ENCODE assay signal across 7 cellular contexts in the genomic region with DNA sequence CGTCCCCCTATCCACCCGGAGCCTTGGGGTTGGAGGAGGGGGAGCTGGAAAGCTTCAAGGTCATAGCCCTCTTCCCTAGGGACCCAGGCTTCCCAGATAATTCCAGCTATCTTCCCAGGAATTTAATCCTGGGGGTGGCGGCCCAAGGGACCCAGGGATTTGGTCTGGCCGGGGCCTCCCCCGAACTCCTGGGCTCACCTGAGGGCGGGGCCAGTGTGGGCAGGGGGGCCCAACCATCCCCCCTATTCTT. TPM values are rescaled to one million over a fixed set of nuclear protein-coding genes. Genes with fewer than 3 reads are reported as not detected.
A peak's percentile ranks its signal among the peaks of the same experiment; 100 is the strongest.
DNase-seq lines count a peak whose midpoint lies in the region; ATAC-seq and TF ChIP-seq lines count a peak whose summit lies in the region.

No MANE protein-coding gene starts in this region.

- DNase-seq in HL-60 (ENCODE audit: low read depth in 1 of 2, low spot score in 1 of 2) (no peak), NCI-H1694 treated with DMSO at 0.1 percent for 48 hours (lab: John Stamatoyannopoulos, UW) (no peak)
- DNase-seq in activated CD8-positive, alpha-beta T cell treated with anti-CD3 and anti-CD28 coated beads, Interleukin-2, amount 10 ng/mL, durations not matched to agents 7 days and 5 days: no peak
- no peak for DNase-seq in NK-92 treated with Interleukin-12 subunit alpha and Interleukin-12 subunit beta, amount 100 ng/mL, for 24 hours (lab: John Stamatoyannopoulos, UW)

- H3K36me3 ChIP-seq in stomach smooth muscle (ENCODE audit: control insufficient read depth in 2 of 2, insufficient read depth in 2 of 2, low read length in 2 of 2): no peaks in the 10 kb centered on the region

- H3K27ac ChIP-seq in HL-60 (replicated peaks) (peak overlapping the region; percentile 88), stomach smooth muscle (ENCODE audit: low read length) (peak overlapping the region; percentile 99)

- H3K4me3 Mint-ChIP-seq in activated CD8-positive, alpha-beta T cell treated with anti-CD3 and anti-CD28 coated beads, Interleukin-2, amount 10 ng/mL, durations not matched to agents 7 days and 5 days: peak overlapping the region; percentile 87

- no peaks in the 10 kb centered on the region for H3K27me3 ChIP-seq in HL-60 (ENCODE audit: insufficient read depth, poor library complexity, severe bottlenecking)
- no peaks in the 10 kb centered on the region for H3K27me3 ChIP-seq in stomach smooth muscle (ENCODE audit: control insufficient read depth in 1 of 2, insufficient read depth in 2 of 2, low read length in 2 of 2)

- POLR2A ChIA-PET in activated CD8-positive, alpha-beta T cell treated with anti-CD3 and anti-CD28 coated beads, Interleukin-2, amount 10 ng/mL, durations not matched to agents 7 days and 5 days (lab: Charles Lee): interaction anchor here (1.3 kb wide), 1 partner anchor 133 kb away, joined by 10 read pairs; no protein-coding TSS in a partner anchor

- no peak for ATAC-seq in activated CD8-positive, alpha-beta T cell treated with anti-CD3 and anti-CD28 coated beads, Interleukin-2, amount 10 ng/mL, durations not matched to agents 7 days and 5 days
- no peak for ATAC-seq in GM19455 (IDR thresholded peaks at IDR 0.05; ENCODE audit: unreplicated experiment)

- H3K4me3 ChIP-seq in HL-60 (replicated peaks; ENCODE audit: insufficient read depth, low read length) (peak overlapping the region; percentile 96), iPS-18c (ENCODE audit: insufficient read depth, low read depth, low read length) (peak overlapping the region; percentile 98), stomach smooth muscle (ENCODE audit: low read length in 2 of 2) (peak overlapping the region; percentile 89 to 96)

- peaks cover 60% of the 10 kb centered on the region for H3K4me1 Mint-ChIP-seq in activated CD8-positive, alpha-beta T cell treated with anti-CD3 and anti-CD28 coated beads, Interleukin-2, amount 10 ng/mL, durations not matched to agents 7 days and 5 days (ENCODE audit: low read depth)

- peaks cover 40% of the 10 kb centered on the region for H3K36me3 Mint-ChIP-seq in activated CD8-positive, alpha-beta T cell treated with anti-CD3 and anti-CD28 coated beads, Interleukin-2, amount 10 ng/mL, durations not matched to agents 7 days and 5 days (ENCODE audit: low read depth)

- H3K9ac ChIP-seq in stomach smooth muscle (ENCODE audit: low read length in 2 of 2): peak overlapping the region; percentile 98 to 99

- H3K9me3 Mint-ChIP-seq in activated CD8-positive, alpha-beta T cell treated with anti-CD3 and anti-CD28 coated beads, Interleukin-2, amount 10 ng/mL, durations not matched to agents 7 days and 5 days (ENCODE audit: insufficient read depth): no peaks in the 10 kb centered on the region

- no peak for TF ChIP-seq CTCF in HL-60 (IDR thresholded peaks at IDR 0.05; ENCODE audit: insufficient read depth, low read length)

- no peaks in the 10 kb centered on the region for H3K9me3 ChIP-seq in iPS-18c (ENCODE audit: control insufficient read depth, insufficient read depth, low read length)
- no peaks in the 10 kb centered on the region for H3K9me3 ChIP-seq in stomach smooth muscle (ENCODE audit: control insufficient read depth in 2 of 2, low read length in 2 of 2)

- H3K27me3 Mint-ChIP-seq in activated CD8-positive, alpha-beta T cell treated with anti-CD3 and anti-CD28 coated beads, Interleukin-2, amount 10 ng/mL, durations not matched to agents 7 days and 5 days (ENCODE audit: low read depth): no peaks in the 10 kb centered on the region

- peaks cover 28% of the 10 kb centered on the region for H3K4me1 ChIP-seq in stomach smooth muscle (ENCODE audit: control insufficient read depth, insufficient read depth, low read length)

- H3K27ac Mint-ChIP-seq in activated CD8-positive, alpha-beta T cell treated with anti-CD3 and anti-CD28 coated beads, Interleukin-2, amount 10 ng/mL, durations not matched to agents 7 days and 5 days: peak overlapping the region; percentile 82

- CTCF ChIA-PET in activated CD8-positive, alpha-beta T cell treated with anti-CD3 and anti-CD28 coated beads, Interleukin-2, amount 10 ng/mL, durations not matched to agents 7 days and 5 days (lab: Charles Lee): interaction anchor here (1.0 to 1.6 kb wide), 3 partner anchors 9 to 133 kb away, joined by 3 to 6 read pairs (median 5); no protein-coding TSS in a partner anchor

RNA-seq across cellular contexts. Expression of a gene that starts 1.3 kb away (rescaled TPM):
- 100 to 1,000 TPM; 215 to 222 TPM for total RNA-seq in activated CD8-positive, alpha-beta T cell treated with anti-CD3 and anti-CD28 coated beads, Interleukin-2, amount 10 ng/mL, durations not matched to agents 7 days and 5 days

RNA-seq across cellular contexts. Expression of a gene that starts 10.4 kb away (rescaled TPM):
- 1 to 10 TPM; 1.6 to 3.2 TPM for total RNA-seq in activated CD8-positive, alpha-beta T cell treated with anti-CD3 and anti-CD28 coated beads, Interleukin-2, amount 10 ng/mL, durations not matched to agents 7 days and 5 days

RNA-seq across cellular contexts. Expression of a gene that starts 11.8 kb away (rescaled TPM):
- 1 to 10 TPM; 2.0 to 3.4 TPM for total RNA-seq in activated CD8-positive, alpha-beta T cell treated with anti-CD3 and anti-CD28 coated beads, Interleukin-2, amount 10 ng/mL, durations not matched to agents 7 days and 5 days

RNA-seq across cellular contexts. Expression of a gene that starts 40.8 kb away (rescaled TPM):
- 100 to 1,000 TPM; 154 to 172 TPM for total RNA-seq in activated CD8-positive, alpha-beta T cell treated with anti-CD3 and anti-CD28 coated beads, Interleukin-2, amount 10 ng/mL, durations not matched to agents 7 days and 5 days
